In genomic region chr5:134845335-134845851, GRCh38 we compare ENCODE assay signal across 8 cellular contexts. TPM values are rescaled to one million over a fixed set of nuclear protein-coding genes. Genes with fewer than 3 reads are reported as not detected.
DNase-seq lines count a peak whose midpoint lies in the region; ATAC-seq and TF ChIP-seq lines count a peak whose summit lies in the region.

No MANE protein-coding gene starts in this region.

- peak overlapping the region; percentile 94 for H3K27ac ChIP-seq in smooth muscle cell (ENCODE audit: low read depth)

- peak overlapping the region; percentile 94 for H3K9ac ChIP-seq in smooth muscle cell (ENCODE audit: low read depth)

- peak overlapping the region; percentile 93 for H3K27ac Mint-ChIP-seq in activated CD4-positive, alpha-beta memory T cell treated with anti-CD3 and anti-CD28 coated beads, Interleukin-2, amount 10 ng/mL, durations not matched to agents 7 days and 5 days

- DNase-seq in HFF-Myc (ENCODE audit: extremely low read depth, low read depth): no peak
- DNase-seq in activated CD4-positive, alpha-beta memory T cell treated with anti-CD3 and anti-CD28 coated beads, Interleukin-2, amount 10 ng/mL, durations not matched to agents 7 days and 5 days: no peak
- DNase-seq in hepatic stellate cell (ENCODE audit: low spot score): peak; percentile 39
- DNase-seq in smooth muscle cell (lab: John Stamatoyannopoulos, UW; ENCODE audit: unreplicated experiment): no peak
- no peak for DNase-seq in cortex of kidney (lab: John Stamatoyannopoulos, UW)
- no peak for DNase-seq in activated gamma-delta T cell (lab: John Stamatoyannopoulos, UW)
- DNase-seq in activated CD4-positive, alpha-beta T cell treated with anti-CD3 and anti-CD28 coated beads for 48 hours: no peak

- H3K4me1 Mint-ChIP-seq in activated CD4-positive, alpha-beta memory T cell treated with anti-CD3 and anti-CD28 coated beads, Interleukin-2, amount 10 ng/mL, durations not matched to agents 7 days and 5 days: peaks cover 31% of the 10 kb centered on the region

- H3K4me1 ChIP-seq in smooth muscle cell (ENCODE audit: low read depth): peaks cover 8% of the 10 kb centered on the region

- peak overlapping the region; percentile 80 for H3K4me3 Mint-ChIP-seq in activated CD4-positive, alpha-beta memory T cell treated with anti-CD3 and anti-CD28 coated beads, Interleukin-2, amount 10 ng/mL, durations not matched to agents 7 days and 5 days

- peaks cover 17% of the 10 kb centered on the region for H3F3A ChIP-seq in smooth muscle cell (ENCODE audit: low read depth)

- H3K36me3 Mint-ChIP-seq in activated CD4-positive, alpha-beta memory T cell treated with anti-CD3 and anti-CD28 coated beads, Interleukin-2, amount 10 ng/mL, durations not matched to agents 7 days and 5 days (ENCODE audit: low read depth): peaks cover 28% of the 10 kb centered on the region

- H2AFZ ChIP-seq in smooth muscle cell (ENCODE audit: low read depth): peak overlapping the region; percentile 6

- no peaks in the 10 kb centered on the region for H3K36me3 ChIP-seq in smooth muscle cell (ENCODE audit: low read depth)

- peaks cover 19% of the 10 kb centered on the region for H4K20me1 ChIP-seq in smooth muscle cell (ENCODE audit: low read depth)

- H3K79me2 ChIP-seq in smooth muscle cell (ENCODE audit: low read depth): peaks cover 40% of the 10 kb centered on the region

- no peaks in the 10 kb centered on the region for H3K9me3 Mint-ChIP-seq in activated CD4-positive, alpha-beta memory T cell treated with anti-CD3 and anti-CD28 coated beads, Interleukin-2, amount 10 ng/mL, durations not matched to agents 7 days and 5 days

- 18% methylated on average over 12 of the region's 12 CpGs for WGBS in smooth muscle cell (ENCODE audit: low lambda C conversion rate)

- no peaks in the 10 kb centered on the region for H3K27me3 Mint-ChIP-seq in activated CD4-positive, alpha-beta memory T cell treated with anti-CD3 and anti-CD28 coated beads, Interleukin-2, amount 10 ng/mL, durations not matched to agents 7 days and 5 days

- no peak for ATAC-seq in GM18517 (IDR thresholded peaks at IDR 0.05; ENCODE audit: unreplicated experiment)

- peak overlapping the region; percentile 93 for H3K4me2 ChIP-seq in smooth muscle cell

- TF ChIP-seq CTCF in HFF-Myc (IDR thresholded peaks at IDR 0.05; ENCODE audit: low read depth, low read length, missing control alignments) (no peak), smooth muscle cell (IDR thresholded peaks at IDR 0.05; ENCODE audit: borderline replicate concordance, insufficient read depth, poor library complexity, severe bottlenecking) (no peak)

- no peaks in the 10 kb centered on the region for H3K9me3 ChIP-seq in smooth muscle cell (replicated peaks; ENCODE audit: low read depth)

- H3K4me3 ChIP-seq in HFF-Myc (replicated peaks; ENCODE audit: low read depth, low read length) (peak overlapping the region; percentile 86), smooth muscle cell (peak overlapping the region; percentile 68)

- CTCF ChIA-PET in activated CD4-positive, alpha-beta memory T cell treated with anti-CD3 and anti-CD28 coated beads, Interleukin-2, amount 10 ng/mL, durations not matched to agents 7 days and 5 days (lab: Charles Lee): interaction anchor here (0.5 to 1.5 kb wide), 7 partner anchors 10 to 777 kb away, joined by 3 to 25 read pairs (median 5); partner anchors contain the start of genes CAMLG, DDX46, PCBD2 and TXNDC15

- H3K27me3 ChIP-seq in smooth muscle cell (ENCODE audit: low read depth): no peaks in the 10 kb centered on the region

- POLR2A ChIA-PET in activated CD4-positive, alpha-beta memory T cell treated with anti-CD3 and anti-CD28 coated beads, Interleukin-2, amount 10 ng/mL, durations not matched to agents 7 days and 5 days (lab: Charles Lee): interaction anchor here (0.6 to 2.6 kb wide), 34 partner anchors 10 to 840 kb away, joined by 3 to 44 read pairs (median 4); partner anchors contain the start of genes CAMLG, CDKN2AIPNL, DDX46 and PCBD2

RNA-seq across cellular contexts. Expression of gene C5orf24, which starts 0.4 kb away (rescaled TPM):
- 10 to 100 TPM; 32.3 to 32.5 TPM for total RNA-seq in activated CD4-positive, alpha-beta memory T cell treated with anti-CD3 and anti-CD28 coated beads, Interleukin-2, amount 10 ng/mL, durations not matched to agents 7 days and 5 days
- 88.3 and 210 TPM in 2 replicates for total RNA-seq in smooth muscle cell
- polyA plus RNA-seq in smooth muscle cell: 34.3 and 35.9 TPM in 2 replicates

RNA-seq across cellular contexts. Expression of gene TXNDC15, which starts 28.8 kb away (rescaled TPM):
- 10 to 100 TPM; 51.0 to 56.9 TPM for total RNA-seq in activated CD4-positive, alpha-beta memory T cell treated with anti-CD3 and anti-CD28 coated beads, Interleukin-2, amount 10 ng/mL, durations not matched to agents 7 days and 5 days
- 118 TPM in 2 replicates for total RNA-seq in smooth muscle cell
- 54.0 and 70.8 TPM in 2 replicates for polyA plus RNA-seq in smooth muscle cell

RNA-seq across cellular contexts. Expression of gene PCBD2, which starts 59.5 kb away (rescaled TPM):
- total RNA-seq in activated CD4-positive, alpha-beta memory T cell treated with anti-CD3 and anti-CD28 coated beads, Interleukin-2, amount 10 ng/mL, durations not matched to agents 7 days and 5 days: 10 to 100 TPM; 13.6 to 14.7 TPM
- total RNA-seq in smooth muscle cell: 2.4 and 2.5 TPM in 2 replicates
- polyA plus RNA-seq in smooth muscle cell: 3.3 and 4.2 TPM in 2 replicates
